21 cellular contexts compared by ENCODE assay signal in genomic region chr7:11104578-11104977, GRCh38.
DNase-seq lines count a peak whose midpoint lies in the region; ATAC-seq and TF ChIP-seq lines count a peak whose summit lies in the region.
"Had no signal": no experiment of that assay in that cellular context is flagged by ENCODE, and none has a peak within 500 bp of the region (broad histone marks: within the 10 kb centered on the region; RNA-seq: fewer than 3 reads in every experiment).

No MANE protein-coding gene starts in this region.

- no peak overlapping the region for H3K4me3 Mint-ChIP-seq in GM23338
- H3K4me3 Mint-ChIP-seq in WTC11: no peak overlapping the region
- H3K4me3 Mint-ChIP-seq: CD4-positive, CD25-positive, alpha-beta regulatory T cell; CD8-positive, alpha-beta memory T cell; HFFc6 had no signal

- H3K4me1 ChIP-seq in GM23338 (ENCODE audit: insufficient read depth): no peaks in the 10 kb centered on the region; the same call in 1 of the 2 replicates
- H3K4me1 ChIP-seq: BE2C had no signal

- no peak overlapping the region for H3K4me3 ChIP-seq in GM23338
- H3K4me3 ChIP-seq: K562 had no signal

- H3K36me3 ChIP-seq in GM23338 (ENCODE audit: insufficient read depth): no peaks in the 10 kb centered on the region
- H3K36me3 ChIP-seq: BE2C had no signal

- no peaks in the 10 kb centered on the region for H4K20me1 ChIP-seq in GM23338 (replicated peaks; ENCODE audit: insufficient read depth)

- H3K4me1 Mint-ChIP-seq in GM23338: peaks cover 8% of the 10 kb centered on the region
- peaks cover 8% of the 10 kb centered on the region for H3K4me1 Mint-ChIP-seq in WTC11
- H3K4me1 Mint-ChIP-seq: CD8-positive, alpha-beta memory T cell had no signal

- no peaks in the 10 kb centered on the region for H3K27me3 Mint-ChIP-seq in GM23338 (ENCODE audit: insufficient read depth, low read depth, poor library complexity)
- no peaks in the 10 kb centered on the region for H3K27me3 Mint-ChIP-seq in WTC11 (ENCODE audit: low read depth)
- H3K27me3 Mint-ChIP-seq: CD8-positive, alpha-beta memory T cell had no signal

- no peaks in the 10 kb centered on the region for H3F3A ChIP-seq in GM23338 (replicated peaks; ENCODE audit: low read depth)

- H3K9me3 Mint-ChIP-seq in GM23338: no peaks in the 10 kb centered on the region
- no peaks in the 10 kb centered on the region for H3K9me3 Mint-ChIP-seq in WTC11
- H3K9me3 Mint-ChIP-seq: CD4-positive, CD25-positive, alpha-beta regulatory T cell; CD8-positive, alpha-beta memory T cell; HFFc6 had no signal

- POLR2A ChIA-PET in WTC11 (lab: Charles Lee): no interaction called here

- H2AFZ ChIP-seq in GM23338: no peak overlapping the region

- H3K27ac ChIP-seq in GM23338 (ENCODE audit: low read depth): no peak overlapping the region

- H3K36me3 Mint-ChIP-seq in GM23338 (ENCODE audit: low read depth) (no peaks in the 10 kb centered on the region), WTC11 (no peaks in the 10 kb centered on the region)

- CTCF ChIA-PET in WTC11 (lab: Charles Lee): no interaction called here

- no peak overlapping the region for H3K4me2 ChIP-seq in GM23338

- TF ChIP-seq CTCF in GM23338 (conservative IDR thresholded peaks at IDR 0.05; ENCODE audit: low read depth in 2 of 2): no peak
- no peak for TF ChIP-seq CTCF in WTC11 (IDR thresholded peaks at IDR 0.05)

- ATAC-seq in GM23338: peak; percentile 60
- ATAC-seq in WTC11: peak; percentile 69
- ATAC-seq in esophagus mucosa: no peak
- no peak for ATAC-seq in GM21390 (IDR thresholded peaks at IDR 0.05; ENCODE audit: unreplicated experiment)
- ATAC-seq: HCT116, K562 had no signal

- no peaks in the 10 kb centered on the region for H3K9me2 ChIP-seq in GM23338 (ENCODE audit: insufficient read depth)

- H3K27ac Mint-ChIP-seq in GM23338 (no peak overlapping the region), WTC11 (no peak overlapping the region)
- H3K27ac Mint-ChIP-seq: CD8-positive, alpha-beta memory T cell; HFFc6 had no signal

- no peaks in the 10 kb centered on the region for H3K79me2 ChIP-seq in GM23338 (replicated peaks; ENCODE audit: insufficient read depth)

- no peaks in the 10 kb centered on the region for H3K27me3 ChIP-seq in GM23338 (ENCODE audit: insufficient read depth)
- H3K27me3 ChIP-seq: BE2C had no signal

- DNase-seq in GM23338 (ENCODE audit: low spot score) (peak; percentile 10), NCI-H526 (lab: John Stamatoyannopoulos, UW) (peak; percentile 40 to 65), WTC11 (ENCODE audit: low spot score) (no peak), amygdala (lab: John Stamatoyannopoulos, UW) (no peak), midbrain (lab: John Stamatoyannopoulos, UW) (no peak)
- DNase-seq: ACHN; BE2C; C1 segment of cervical spinal cord; CD4-positive, CD25-positive, alpha-beta regulatory T cell; CD8-positive, alpha-beta memory T cell; COR-L47; DMS 273 treated with DMSO at 0.1 percent for 48 hours; DMS53; DND-41; EL; HFFc6; IMR-90 had no signal

TF ChIP-seq in WTC11, 78 proteins besides CTCF, POLR2A, EP300 and RAD21 (continues in another document):
- TF ChIP-seq, protein P1, sequence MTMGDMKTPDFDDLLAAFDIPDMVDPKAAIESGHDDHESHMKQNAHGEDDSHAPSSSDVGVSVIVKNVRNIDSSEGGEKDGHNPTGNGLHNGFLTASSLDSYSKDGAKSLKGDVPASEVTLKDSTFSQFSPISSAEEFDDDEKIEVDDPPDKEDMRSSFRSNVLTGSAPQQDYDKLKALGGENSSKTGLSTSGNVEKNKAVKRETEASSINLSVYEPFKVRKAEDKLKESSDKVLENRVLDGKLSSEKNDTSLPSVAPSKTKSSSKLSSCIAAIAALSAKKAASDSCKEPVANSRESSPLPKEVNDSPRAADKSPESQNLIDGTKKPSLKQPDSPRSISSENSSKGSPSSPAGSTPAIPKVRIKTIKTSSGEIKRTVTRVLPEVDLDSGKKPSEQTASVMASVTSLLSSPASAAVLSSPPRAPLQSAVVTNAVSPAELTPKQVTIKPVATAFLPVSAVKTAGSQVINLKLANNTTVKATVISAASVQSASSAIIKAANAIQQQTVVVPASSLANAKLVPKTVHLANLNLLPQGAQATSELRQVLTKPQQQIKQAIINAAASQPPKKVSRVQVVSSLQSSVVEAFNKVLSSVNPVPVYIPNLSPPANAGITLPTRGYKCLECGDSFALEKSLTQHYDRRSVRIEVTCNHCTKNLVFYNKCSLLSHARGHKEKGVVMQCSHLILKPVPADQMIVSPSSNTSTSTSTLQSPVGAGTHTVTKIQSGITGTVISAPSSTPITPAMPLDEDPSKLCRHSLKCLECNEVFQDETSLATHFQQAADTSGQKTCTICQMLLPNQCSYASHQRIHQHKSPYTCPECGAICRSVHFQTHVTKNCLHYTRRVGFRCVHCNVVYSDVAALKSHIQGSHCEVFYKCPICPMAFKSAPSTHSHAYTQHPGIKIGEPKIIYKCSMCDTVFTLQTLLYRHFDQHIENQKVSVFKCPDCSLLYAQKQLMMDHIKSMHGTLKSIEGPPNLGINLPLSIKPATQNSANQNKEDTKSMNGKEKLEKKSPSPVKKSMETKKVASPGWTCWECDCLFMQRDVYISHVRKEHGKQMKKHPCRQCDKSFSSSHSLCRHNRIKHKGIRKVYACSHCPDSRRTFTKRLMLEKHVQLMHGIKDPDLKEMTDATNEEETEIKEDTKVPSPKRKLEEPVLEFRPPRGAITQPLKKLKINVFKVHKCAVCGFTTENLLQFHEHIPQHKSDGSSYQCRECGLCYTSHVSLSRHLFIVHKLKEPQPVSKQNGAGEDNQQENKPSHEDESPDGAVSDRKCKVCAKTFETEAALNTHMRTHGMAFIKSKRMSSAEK (CRISPR knock-in tag; IDR thresholded peaks at IDR 0.05; ENCODE audit: borderline replicate concordance): no peak
- TF ChIP-seq USF1 (CRISPR knock-in tag; IDR thresholded peaks at IDR 0.05): no peak
- TF ChIP-seq HMGA2 (CRISPR knock-in tag; IDR thresholded peaks at IDR 0.05): no peak
- TF ChIP-seq ATF6 (CRISPR knock-in tag; IDR thresholded peaks at IDR 0.05): no peak
- TF ChIP-seq ZNF396 (CRISPR knock-in tag; IDR thresholded peaks at IDR 0.05; ENCODE audit: borderline replicate concordance): no peak
- TF ChIP-seq, protein P2, sequence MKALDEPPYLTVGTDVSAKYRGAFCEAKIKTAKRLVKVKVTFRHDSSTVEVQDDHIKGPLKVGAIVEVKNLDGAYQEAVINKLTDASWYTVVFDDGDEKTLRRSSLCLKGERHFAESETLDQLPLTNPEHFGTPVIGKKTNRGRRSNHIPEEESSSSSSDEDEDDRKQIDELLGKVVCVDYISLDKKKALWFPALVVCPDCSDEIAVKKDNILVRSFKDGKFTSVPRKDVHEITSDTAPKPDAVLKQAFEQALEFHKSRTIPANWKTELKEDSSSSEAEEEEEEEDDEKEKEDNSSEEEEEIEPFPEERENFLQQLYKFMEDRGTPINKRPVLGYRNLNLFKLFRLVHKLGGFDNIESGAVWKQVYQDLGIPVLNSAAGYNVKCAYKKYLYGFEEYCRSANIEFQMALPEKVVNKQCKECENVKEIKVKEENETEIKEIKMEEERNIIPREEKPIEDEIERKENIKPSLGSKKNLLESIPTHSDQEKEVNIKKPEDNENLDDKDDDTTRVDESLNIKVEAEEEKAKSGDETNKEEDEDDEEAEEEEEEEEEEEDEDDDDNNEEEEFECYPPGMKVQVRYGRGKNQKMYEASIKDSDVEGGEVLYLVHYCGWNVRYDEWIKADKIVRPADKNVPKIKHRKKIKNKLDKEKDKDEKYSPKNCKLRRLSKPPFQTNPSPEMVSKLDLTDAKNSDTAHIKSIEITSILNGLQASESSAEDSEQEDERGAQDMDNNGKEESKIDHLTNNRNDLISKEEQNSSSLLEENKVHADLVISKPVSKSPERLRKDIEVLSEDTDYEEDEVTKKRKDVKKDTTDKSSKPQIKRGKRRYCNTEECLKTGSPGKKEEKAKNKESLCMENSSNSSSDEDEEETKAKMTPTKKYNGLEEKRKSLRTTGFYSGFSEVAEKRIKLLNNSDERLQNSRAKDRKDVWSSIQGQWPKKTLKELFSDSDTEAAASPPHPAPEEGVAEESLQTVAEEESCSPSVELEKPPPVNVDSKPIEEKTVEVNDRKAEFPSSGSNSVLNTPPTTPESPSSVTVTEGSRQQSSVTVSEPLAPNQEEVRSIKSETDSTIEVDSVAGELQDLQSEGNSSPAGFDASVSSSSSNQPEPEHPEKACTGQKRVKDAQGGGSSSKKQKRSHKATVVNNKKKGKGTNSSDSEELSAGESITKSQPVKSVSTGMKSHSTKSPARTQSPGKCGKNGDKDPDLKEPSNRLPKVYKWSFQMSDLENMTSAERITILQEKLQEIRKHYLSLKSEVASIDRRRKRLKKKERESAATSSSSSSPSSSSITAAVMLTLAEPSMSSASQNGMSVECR (CRISPR knock-in tag; IDR thresholded peaks at IDR 0.05; ENCODE audit: borderline replicate concordance): no peak
- TF ChIP-seq ZNF219 (CRISPR knock-in tag; IDR thresholded peaks at IDR 0.05; ENCODE audit: borderline replicate concordance): no peak

Comparison
In these comparisons a context has a peak if more than half of its experiments do, and no peak if none do; other contexts are left out.
1. ATAC-seq: peak in GM23338 (single experiment) and WTC11 (single experiment); none in esophagus mucosa (single experiment) and GM21390 (single experiment).
2. DNase-seq: peak in GM23338 (single experiment) and NCI-H526 (2 of 2); none in WTC11 (single experiment), amygdala (0 of 56) and midbrain (single experiment).